Comparison of ENCODE assay signal across 8 cellular contexts in the genomic region with DNA sequence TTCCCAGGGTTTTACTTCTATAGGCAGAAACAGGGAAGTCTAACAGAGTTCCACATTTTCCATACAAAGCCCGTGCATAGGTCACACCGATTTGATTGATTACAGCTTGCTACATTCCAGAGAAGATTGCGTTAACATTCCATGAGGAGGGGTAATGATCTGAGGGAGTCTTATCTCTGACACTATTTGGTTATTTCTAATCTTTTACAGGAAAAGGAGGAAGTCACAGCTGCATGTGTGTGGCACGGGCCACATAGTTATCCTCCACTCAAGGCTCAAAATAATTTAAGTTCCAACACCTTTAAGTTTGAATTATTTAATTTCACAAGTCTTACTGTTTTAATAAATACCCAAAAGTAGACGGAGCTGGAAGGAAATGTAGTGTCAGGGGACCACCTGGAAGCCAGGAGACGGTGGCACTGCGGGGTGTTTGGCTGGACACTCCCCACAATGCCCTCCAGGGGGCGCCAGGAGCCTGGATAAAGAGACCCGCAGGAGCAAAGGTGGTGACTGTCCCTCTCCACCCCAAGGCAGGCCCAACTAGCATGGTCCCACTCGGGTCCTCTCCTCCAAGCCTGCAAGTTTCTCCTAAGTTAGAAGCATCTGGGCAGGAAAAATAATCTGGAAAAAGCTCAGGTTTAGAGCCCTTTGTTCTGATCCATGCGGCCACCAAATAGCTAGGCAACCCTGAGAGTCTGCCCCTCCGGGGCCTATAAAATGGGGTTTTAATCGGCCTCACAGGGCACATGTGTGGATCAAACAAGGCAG. TPM values are rescaled to one million over a fixed set of nuclear protein-coding genes. Genes with fewer than 3 reads are reported as not detected.
DNase-seq lines count a peak whose midpoint lies in the region; ATAC-seq and TF ChIP-seq lines count a peak whose summit lies in the region.

No MANE protein-coding gene starts in this region.

- peaks cover 3 to 7% (median 5%) of the 10 kb centered on the region in 4 donors for H3K4me1 Mint-ChIP-seq in CD4-positive, alpha-beta memory T cell

- no peaks in the 10 kb centered on the region for H3K36me3 ChIP-seq in CD4-positive, alpha-beta memory T cell (ENCODE audit: insufficient read depth, low read length)
- no peaks in the 10 kb centered on the region for H3K36me3 ChIP-seq in PC-3 (ENCODE audit: low read depth, low read length)
- no peaks in the 10 kb centered on the region for H3K36me3 ChIP-seq in thoracic aorta

- no peaks in the 10 kb centered on the region for H3K9me3 Mint-ChIP-seq in CD4-positive, alpha-beta memory T cell

- peak; percentile 77 for ATAC-seq in PC-3
- no peak for ATAC-seq in thoracic aorta (ENCODE audit: insufficient number of reproducible peaks, low FRiP score, low read depth)

- H3F3A ChIP-seq in PC-3 (ENCODE audit: low read length, unreplicated experiment), result no peaks in the 10 kb centered on the region

- no peaks in the 10 kb centered on the region for H3K9me2 ChIP-seq in PC-3 (replicated peaks; ENCODE audit: low read length)

- no peak overlapping the region for H3K27ac Mint-ChIP-seq in CD4-positive, alpha-beta memory T cell

- H3K36me3 Mint-ChIP-seq in CD4-positive, alpha-beta memory T cell, result no peaks in the 10 kb centered on the region

- no peaks in the 10 kb centered on the region for H3K79me2 ChIP-seq in PC-3 (ENCODE audit: low read length)

- CTCF ChIA-PET in CD4-positive, alpha-beta memory T cell (lab: Charles Lee; ENCODE audit: partially characterized antibody), result interaction anchor here (0.6 to 14.4 kb wide), 45 partner anchors 9 to 761 kb away, joined by 3 to 459 read pairs (median 5); partner anchors contain the start of gene KRT74
- CTCF ChIA-PET in PC-3 (lab: Charles Lee), result interaction anchor here (0.6 to 2.9 kb wide), 6 partner anchors 11 to 159 kb away, joined by 3 to 68 read pairs (median 4); no protein-coding TSS in a partner anchor

- BruUV-seq in PC-3 (replicated peaks; lab: Mats Ljungman, UMichigan), result no TSS peak

- intact Hi-C loops in CD4-positive, alpha-beta memory T cell (cut with micrococcal nuclease), result loop anchor here (1.0 kb wide), 1 partner anchor 97 kb away; no protein-coding TSS in a partner anchor
- intact Hi-C loops in PC-3 (cut with micrococcal nuclease), result loop anchor here (1.0 to 5.0 kb wide), 4 partner anchors 20 to 747 kb away; partner anchors contain the start of gene KRT8

- H3K9me3 ChIP-seq in CD4-positive, alpha-beta memory T cell (ENCODE audit: control insufficient read depth in 1 of 2, low read length in 2 of 2), result no peaks in the 10 kb centered on the region
- no peaks in the 10 kb centered on the region for H3K9me3 ChIP-seq in PC-3 (ENCODE audit: low read length)
- no peaks in the 10 kb centered on the region for H3K9me3 ChIP-seq in thoracic aorta

- H3K4me3 ChIP-seq in CD4-positive, alpha-beta memory T cell (ENCODE audit: low read length in 2 of 2), result no peak overlapping the region
- no peak overlapping the region for H3K4me3 ChIP-seq in PC-3 (ENCODE audit: low read length)
- H3K4me3 ChIP-seq in thoracic aorta, result no peak overlapping the region

- no peak overlapping the region for H3K4me3 Mint-ChIP-seq in CD4-positive, alpha-beta memory T cell

- no peak overlapping the region for H3K27ac ChIP-seq in CD4-positive, alpha-beta memory T cell (ENCODE audit: low read depth, low read length)
- H3K27ac ChIP-seq in PC-3 (ENCODE audit: low read length) (no peak overlapping the region), thoracic aorta (no peak overlapping the region)

- peaks cover 5 to 9% of the 10 kb centered on the region in 2 donors for H3K27me3 Mint-ChIP-seq in CD4-positive, alpha-beta memory T cell

- POLR2A ChIA-PET in CD4-positive, alpha-beta memory T cell (lab: Charles Lee; ENCODE audit: partially characterized antibody), result interaction anchor here (1.3 kb wide), 1 partner anchor 95 kb away, joined by 3 read pairs; no protein-coding TSS in a partner anchor
- POLR2A ChIA-PET in PC-3 (lab: Charles Lee; ENCODE audit: unreplicated experiment), result no interaction called here

- no peak overlapping the region for H3K9ac ChIP-seq in PC-3 (ENCODE audit: low read length)

- DNase-seq in CD4-positive, alpha-beta memory T cell, result peak; percentile 66 to 71 (median 67)
- DNase-seq in HUDEP-2 (lab: John Stamatoyannopoulos, UW; ENCODE audit: unreplicated experiment in 76 of 76), result peak in 59 of 76 experiments; percentile 14 to 74 (median 50)
- peak; percentile 80 for DNase-seq in PC-3
- peak; percentile 85 for DNase-seq in activated T-cell treated with anti-CD3 and anti-CD28 coated beads, Interleukin-2, amount 50 U/mL, for 1 hour
- DNase-seq in fibroblast of gingiva (ENCODE audit: low read depth), result peak; percentile 12
- DNase-seq in nucleus accumbens (lab: John Stamatoyannopoulos, UW), result peak in 43 of 56 donors; percentile 3 to 78 (median 34)
- DNase-seq in thoracic aorta (ENCODE audit: low spot score), result no peak
- no peak for DNase-seq in GF-D8 (lab: John Stamatoyannopoulos, UW)

- H3K4me1 ChIP-seq in CD4-positive, alpha-beta memory T cell (ENCODE audit: insufficient read depth, low read length), result peaks cover 5% of the 10 kb centered on the region
- H3K4me1 ChIP-seq in PC-3 (ENCODE audit: insufficient read depth, low read length) (no peaks in the 10 kb centered on the region), thoracic aorta (ENCODE audit: control insufficient read depth in 1 of 2, low read depth in 2 of 2) (no peaks in the 10 kb centered on the region)

- H4K20me1 ChIP-seq in PC-3 (ENCODE audit: low read length), result no peaks in the 10 kb centered on the region

- no peaks in the 10 kb centered on the region for H3K27me3 ChIP-seq in CD4-positive, alpha-beta memory T cell (ENCODE audit: insufficient read depth, low read length)
- no peaks in the 10 kb centered on the region for H3K27me3 ChIP-seq in PC-3 (ENCODE audit: low read length)
- H3K27me3 ChIP-seq in thoracic aorta (replicated peaks; ENCODE audit: insufficient read depth), result no peaks in the 10 kb centered on the region

- no peak overlapping the region for H3K4me2 ChIP-seq in PC-3 (ENCODE audit: low read length)

- TF ChIP-seq CTCF in PC-3 (conservative IDR thresholded peaks at IDR 0.05; ENCODE audit: low read depth, low read length) (peak; percentile 96), thoracic aorta (IDR thresholded peaks at IDR 0.05) (peak; percentile 94)

- H2AFZ ChIP-seq in PC-3 (ENCODE audit: low read length), result 0 out of 2 replicates have a peak overlapping the region, but pooled peaks have one; percentile 12

RNA-seq across cellular contexts. Expression of gene KRT8, which starts 20.2 kb away (rescaled TPM):
- under 1 TPM; 0.29 to 0.91 TPM for total RNA-seq in CD4-positive, alpha-beta memory T cell
- polyA plus RNA-seq in CD4-positive, alpha-beta memory T cell, result 1 to 10 TPM in 1 of 2 donors, under 1 TPM in 1; 0.36 to 1.1 TPM
- total RNA-seq in PC-3 (2014; rRNA removed) (719 and 1,028 TPM in 2 replicates), thoracic aorta (100 to 1,000 TPM; 130 to 175 TPM)

RNA-seq across cellular contexts. Expression of gene KRT78, which starts 35.9 kb away (rescaled TPM):
- total RNA-seq in CD4-positive, alpha-beta memory T cell, result not detected
- polyA plus RNA-seq in CD4-positive, alpha-beta memory T cell, result not detected
- total RNA-seq in PC-3 (2014; rRNA removed) (0.12 and 0.15 TPM in 2 replicates), thoracic aorta (not detected)

RNA-seq across cellular contexts. Expression of gene KRT79, which starts 50.6 kb away (rescaled TPM):
- total RNA-seq in CD4-positive, alpha-beta memory T cell, result not detected
- not detected for polyA plus RNA-seq in CD4-positive, alpha-beta memory T cell
- 0.46 TPM in 1 of 2 replicates, not detected in the other for total RNA-seq in PC-3 (2014; rRNA removed)
- not detected for total RNA-seq in thoracic aorta

Comparison
In these comparisons a context has a peak if more than half of its experiments do, and no peak if none do; other contexts are left out.
1. DNase-seq: peak in CD4-positive, alpha-beta memory T cell (5 of 5), HUDEP-2 (59 of 76), PC-3 (single experiment), activated T-cell treated with anti-CD3 and anti-CD28 coated beads, Interleukin-2, amount 50 U/mL, for 1 hour (single experiment), fibroblast of gingiva (single experiment) and nucleus accumbens (43 of 56); none in thoracic aorta (single experiment) and GF-D8 (single experiment).
2. RNA of gene KRT8, which starts 20.2 kb away (total RNA-seq): 719 to 1,028 TPM in PC-3 and 130 to 175 TPM in thoracic aorta; 0.29 to 0.91 TPM in CD4-positive, alpha-beta memory T cell; every median in the first group is over 10 times any median in the second.